ENCODE assay signal across 1 cellular context in the genomic region with DNA sequence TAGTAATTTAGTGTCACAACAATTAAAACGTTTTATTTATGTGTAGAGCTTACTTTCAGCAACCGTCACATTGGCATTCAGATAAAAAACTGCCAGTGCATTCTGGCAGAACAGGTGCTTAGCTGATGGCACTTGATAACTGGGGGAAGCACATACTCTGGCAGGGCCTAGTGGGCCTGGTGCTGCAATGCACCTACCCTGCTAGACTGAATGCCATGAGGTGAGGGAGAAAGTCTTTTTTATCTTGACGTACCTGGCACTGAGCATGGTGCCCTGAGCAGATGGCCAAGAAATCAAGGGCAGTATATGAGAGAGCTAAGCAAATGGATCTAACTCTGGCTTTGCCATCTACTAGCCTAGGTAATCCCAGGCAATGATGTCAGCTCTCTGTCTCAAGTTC.
TF ChIP-seq lines count a peak whose summit lies in the region.

No MANE protein-coding gene starts in this region.

TF ChIP-seq in SK-N-SH treated with all-trans-retinoic acid at 6 μM for 48 hours, 23 proteins besides CTCF, POLR2A, EP300 and RAD21 (continued from another document):
- TF ChIP-seq ISL1 (CRISPR knock-in tag; IDR thresholded peaks at IDR 0.05) (no peak), SNAI2 (CRISPR knock-in tag; IDR thresholded peaks at IDR 0.05) (no peak), CSDC2 (CRISPR knock-in tag; IDR thresholded peaks at IDR 0.05) (no peak), ARNTL (CRISPR knock-in tag; IDR thresholded peaks at IDR 0.05; ENCODE audit: borderline replicate concordance, low read depth) (no peak), PATZ1 (CRISPR knock-in tag; IDR thresholded peaks at IDR 0.05; ENCODE audit: borderline replicate concordance) (no peak), PPARA (CRISPR knock-in tag; IDR thresholded peaks at IDR 0.05; ENCODE audit: borderline replicate concordance) (no peak), BACH2 (CRISPR knock-in tag; IDR thresholded peaks at IDR 0.05; ENCODE audit: borderline replicate concordance) (no peak), POU6F1 (CRISPR knock-in tag; IDR thresholded peaks at IDR 0.05; ENCODE audit: borderline replicate concordance, low read depth) (no peak), ZFP30 (CRISPR knock-in tag; IDR thresholded peaks at IDR 0.05) (no peak)
TF ChIP-seq in SK-N-SH treated with all-trans-retinoic acid at 6 μM for 48 hours: peak in this region for 0.
